Comparison of ENCODE assay signal across 25 cellular contexts in the genomic region with DNA sequence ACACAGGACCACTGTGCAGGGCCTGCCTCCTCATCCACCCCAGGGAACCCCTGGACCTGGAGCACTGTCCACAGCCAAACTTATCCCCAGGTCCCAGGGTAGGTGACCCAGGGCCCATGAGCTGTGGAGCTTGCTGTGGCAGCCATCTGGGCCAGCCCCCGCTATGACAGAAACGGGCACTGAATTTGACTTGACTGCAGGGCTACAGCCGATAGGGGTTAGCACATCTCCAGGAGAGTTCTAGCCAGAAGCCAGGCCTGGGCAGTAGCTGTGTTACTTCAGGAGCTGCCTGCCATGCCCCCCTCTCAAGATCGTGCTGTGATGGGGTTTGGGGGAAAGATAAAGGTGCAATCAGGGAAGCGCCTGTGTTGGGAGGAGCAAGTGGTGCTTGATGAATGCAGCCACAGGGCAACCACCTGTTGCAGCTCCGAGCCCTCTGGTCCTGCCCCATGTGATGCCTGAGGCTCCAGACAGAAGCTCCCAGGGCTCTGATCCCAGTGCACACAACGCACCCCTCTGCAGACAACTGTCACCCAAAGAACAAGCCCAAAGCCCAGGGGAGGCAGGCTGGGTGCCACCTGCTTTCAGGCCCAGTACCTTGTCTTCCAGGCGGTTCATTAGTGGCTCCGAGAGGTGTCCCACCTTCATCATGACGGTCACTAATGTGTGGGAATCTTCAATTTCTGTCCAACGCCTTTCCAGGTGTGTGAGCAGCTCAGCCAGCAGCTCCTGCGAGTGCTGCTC. TPM values are rescaled to one million over a fixed set of nuclear protein-coding genes. Genes with fewer than 3 reads are reported as not detected.
DNase-seq lines count a peak whose midpoint lies in the region; ATAC-seq, FAIRE-seq and TF ChIP-seq lines count a peak whose summit lies in the region.
"Had no signal": no experiment of that assay in that cellular context is flagged by ENCODE, and none has a peak within 500 bp of the region (broad histone marks: within the 10 kb centered on the region; RNA-seq: fewer than 3 reads in every experiment).

No MANE protein-coding gene starts in this region.

- no peaks in the 10 kb centered on the region for H3K27me3 ChIP-seq in right atrium auricular region
- H3K27me3 ChIP-seq in K562 (ENCODE audit: control insufficient read depth in 2 of 2, insufficient read depth in 2 of 2, low read length in 2 of 2), result no peaks in the 10 kb centered on the region
- H3K27me3 ChIP-seq in psoas muscle (ENCODE audit: insufficient read depth in 3 of 3, low read length in 2 of 3), result no peaks in the 10 kb centered on the region
- H3K27me3 ChIP-seq in MG63, result no peaks in the 10 kb centered on the region
- H3K27me3 ChIP-seq: Peyer's patch had no signal

- no peak overlapping the region for H3K4me3 ChIP-seq in right atrium auricular region
- no peak overlapping the region for H3K4me3 ChIP-seq in K562
- no peak overlapping the region for H3K4me3 ChIP-seq in psoas muscle
- no peak overlapping the region for H3K4me3 ChIP-seq in MG63
- H3K4me3 ChIP-seq: Peyer's patch had no signal

- H3K79me2 ChIP-seq in K562 (ENCODE audit: control insufficient read depth, insufficient read depth, low read length), result peaks cover 62% of the 10 kb centered on the region

- TF ChIP-seq CTCF in right atrium auricular region (IDR thresholded peaks at IDR 0.05) (no peak), K562 (IDR thresholded peaks at IDR 0.05 in 2 of 3, conservative IDR thresholded peaks at IDR 0.05 in 1 of 3; ENCODE audit: insufficient read depth in 2 of 3, low read depth in 1 of 3, low read length in 3 of 3) (no peak), psoas muscle (IDR thresholded peaks at IDR 0.05) (no peak)

- BruUV-seq in K562 (replicated peaks; lab: Mats Ljungman, UMichigan), result no TSS peak

- H3K9ac ChIP-seq in K562 (ENCODE audit: insufficient read depth in 1 of 2, low read depth in 2 of 2, low read length in 2 of 2), result peak overlapping the region in 1 of 2 experiments; percentile 48; a peak in 2 of 4 replicates

- H3K9me1 ChIP-seq in K562 (ENCODE audit: control insufficient read depth, insufficient read depth, low read length), result no peaks in the 10 kb centered on the region

- intact Hi-C loops in Right ventricle myocardium inferior (cut with DNase I), result no loop called here
- intact Hi-C loops in K562 (cut with micrococcal nuclease), result no loop called here
- intact Hi-C loops in psoas muscle (cut with DNase I), result no loop called here

- POLR2A ChIA-PET in K562 (lab: Yijun Ruan, JAX), result interaction anchor here (0.6 to 4.2 kb wide), 10 partner anchors 9 to 145 kb away, joined by 3 to 19 read pairs (median 3); no protein-coding TSS in a partner anchor

- TF ChIP-seq RAD21 in K562 (CRISPR knock-in tag; conservative IDR thresholded peaks at IDR 0.05 in 1 of 2, IDR thresholded peaks at IDR 0.05 in 1 of 2), result no peak

- no peak for FAIRE-seq in K562 (lab: Jason Lieb, UNC)
- FAIRE-seq: GM18507 had no signal

- DNase-seq in Right ventricle myocardium inferior (ENCODE audit: missing footprints) (peak; percentile 22), right atrium auricular region (ENCODE audit: low spot score) (no peak), K562 (ENCODE audit: extremely low read depth in 1 of 4, low spot score in 3 of 4) (no peak), psoas muscle (peak in 1 of 2 donors; percentile 15), MG63 (no peak)
- no peak for DNase-seq in stimulated activated CD4-positive, alpha-beta T cell treated with anti-CD3 and anti-CD28 coated beads, Interleukin-4, amount 100 ng/mL, for 1 hour
- DNase-seq: CD4-positive, CD25-positive, alpha-beta regulatory T cell; DMS79 treated with DMSO at 0.1 percent for 48 hours; GOT3; HCEC 1CT; KG1; NCI-H1105 treated with DMSO at 0.1 percent for 48 hours; NCI-H2029 treated with DMSO at 0.1 percent for 48 hours; NCI-H226; NCI-H510A treated with DMSO at 0.1 percent for 48 hours; NCI-H774 had no signal

- H2AFZ ChIP-seq in K562 (ENCODE audit: low read depth, low read length), result no peak overlapping the region

- in situ Hi-C loops in K562 (cut with MboI), result no loop called here

- no peak overlapping the region for H3K4me2 ChIP-seq in K562 (ENCODE audit: insufficient read depth, low read length)

- peaks cover 0 to 30% of the 10 kb centered on the region in 2 donors for H3K4me1 ChIP-seq in right atrium auricular region
- H3K4me1 ChIP-seq in K562 (replicated peaks in 1 of 2; ENCODE audit: control insufficient read depth in 2 of 2, insufficient read depth in 2 of 2, low read length in 2 of 2), result peaks cover 17 to 32% of the 10 kb centered on the region in 2 experiments; a peak in 4 of 5 replicates
- peaks cover 26% of the 10 kb centered on the region for H3K4me1 ChIP-seq in psoas muscle

- TF ChIP-seq POLR2A in GM18505 (IDR thresholded peaks at IDR 0.05; ENCODE audit: borderline replicate concordance, extremely low read depth, insufficient read depth, insufficient read length) (peak; percentile 19), K562 (conservative IDR thresholded peaks at IDR 0.05) (no peak; the same call in 1 of the 2 replicates)

- H3K9me3 ChIP-seq in right atrium auricular region, result no peaks in the 10 kb centered on the region
- no peaks in the 10 kb centered on the region for H3K9me3 ChIP-seq in K562 (replicated peaks; ENCODE audit: control insufficient read depth, insufficient read depth, low read depth, low read length)
- H3K9me3 ChIP-seq in psoas muscle, result no peaks in the 10 kb centered on the region
- no peaks in the 10 kb centered on the region for H3K9me3 ChIP-seq in MG63
- H3K9me3 ChIP-seq: Peyer's patch had no signal

- TF ChIP-seq EP300 in K562 (IDR thresholded peaks at IDR 0.05; ENCODE audit: low read length), result no peak

- 93% methylated on average over 12 of the region's 12 CpGs for WGBS in K562 (ENCODE audit: insufficient coverage, low coverage, missing lambda C conversion rate)
- WGBS in psoas muscle, 3 donors, result 88 to 93% (median 91%) methylated on average over 12 of the region's 12 CpGs

- CTCF ChIA-PET in K562 (lab: Yijun Ruan, JAX; ENCODE audit: low intra/inter-chr PET ratio), result no interaction called here

- no peak for ATAC-seq in Right ventricle myocardium inferior
- no peak for ATAC-seq in GM18505 (IDR thresholded peaks at IDR 0.05; ENCODE audit: unreplicated experiment)
- no peak for ATAC-seq in K562
- ATAC-seq in psoas muscle, result no peak

- peaks cover 51% of the 10 kb centered on the region for H4K20me1 ChIP-seq in K562 (replicated peaks; ENCODE audit: control insufficient read depth, insufficient read depth, low read length)

- H3K36me3 ChIP-seq in right atrium auricular region (peaks cover 93% of the 10 kb centered on the region), K562 (ENCODE audit: control insufficient read depth, insufficient read depth, low read length) (peaks cover 98% of the 10 kb centered on the region), psoas muscle (ENCODE audit: insufficient read depth in 1 of 2, low read depth in 1 of 2) (peaks cover 24 to 94% of the 10 kb centered on the region in 2 donors), MG63 (peaks cover 96% of the 10 kb centered on the region)

- H3K27ac ChIP-seq in right atrium auricular region (no peak overlapping the region), K562 (ENCODE audit: extremely low read depth, low read depth, low read length) (no peak overlapping the region), psoas muscle (peak overlapping the region; percentile 67)
- H3K27ac ChIP-seq: HL-60, Peyer's patch had no signal

RNA-seq across cellular contexts. Expression of gene TBRG4, which starts 6.5 kb away (rescaled TPM):
- total RNA-seq in Right ventricle myocardium inferior (82.4 TPM), right atrium auricular region (10 to 100 TPM; 46.1 to 48.2 TPM), K562 (2014; rRNA removed) (248 and 298 TPM in 2 replicates), K562 (2014; rRNA removed; fragmentation: Illumina TruSeq; extraction: Trizol) (111 and 141 TPM in 2 replicates), K562 (2015; rRNA removed; fragmentation: Illumina TruSeq; extraction: Trizol) (140 and 152 TPM in 2 replicates), K562 (2021) (258 and 287 TPM in 2 replicates), psoas muscle (100 to 1,000 TPM in 1 of 4 donors, 10 to 100 TPM in 3; 70.9 to 127 (median 84.1) TPM)
- 345 and 988 TPM in 2 replicates for total RNA-seq in K562 (2011; cell fraction: chromatin; rRNA removed; ENCODE audit: low replicate concordance)
- 627 and 629 TPM in 2 replicates for total RNA-seq in K562 (2011; cell fraction: nucleolus; rRNA removed)
- total RNA-seq in K562 (2011; cell fraction: nucleoplasm; rRNA removed), result 447 and 454 TPM in 2 replicates
- polyA plus RNA-seq in K562 (2011; rRNA removed) (278 and 317 TPM in 2 replicates), K562 (2014; fragmentation: Illumina TruSeq; extraction: Trizol) (295 and 322 TPM in 2 replicates), K562 (2014; fragmentation: Nextera tagmentation; extraction: Ambion mirVana) (10 to 100 TPM; 11.2 to 34.9 TPM), K562 (2014; rRNA removed) (216 and 223 TPM in 2 replicates), psoas muscle (100 to 1,000 TPM in 2 of 3 donors, 10 to 100 TPM in 1; 90.4 to 195 (median 130) TPM)
- 213 and 315 TPM in 2 replicates for polyA plus RNA-seq in K562 (2011; cell fraction: cytosol; rRNA removed)
- polyA plus RNA-seq in K562 (2011; cell fraction: nucleus; rRNA removed), result 714 and 782 TPM in 2 replicates
- 183 and 269 TPM in 2 replicates for polyA plus RNA-seq in K562 (2012)
- 276 and 311 TPM in 2 replicates for polyA minus RNA-seq in K562 (2011; rRNA and poly(A)+ RNA removed)
- polyA minus RNA-seq in K562 (2011; cell fraction: cytosol; rRNA and poly(A)+ RNA removed), result 198 and 207 TPM in 2 replicates
- polyA minus RNA-seq in K562 (2011; cell fraction: nucleus; rRNA and poly(A)+ RNA removed), result 413 and 539 TPM in 2 replicates
- total RNA-seq in MG63 (2014; rRNA removed; shearing (Covaris generic); ENCODE audit: low replicate concordance), result 82.0 and 126 TPM in 2 replicates

RNA-seq across cellular contexts. Expression of gene NACAD, which starts 16.2 kb away (rescaled TPM):
- total RNA-seq in Right ventricle myocardium inferior (6.0 TPM), right atrium auricular region (1 to 10 TPM; 5.9 to 9.0 TPM), K562 (2014; rRNA removed) (under 0.01 TPM in 1 of 2 replicates, not detected in the other), K562 (2014; rRNA removed; fragmentation: Illumina TruSeq; extraction: Trizol) (not detected in 2 replicates), K562 (2015; rRNA removed; fragmentation: Illumina TruSeq; extraction: Trizol) (not detected in 2 replicates), K562 (2021) (0.02 and 0.04 TPM in 2 replicates), psoas muscle (1 to 10 TPM; 1.1 to 1.4 (median 1.2) TPM)
- total RNA-seq in K562 (2011; cell fraction: chromatin; rRNA removed; ENCODE audit: low replicate concordance), result 0.11 and 0.79 TPM in 2 replicates
- total RNA-seq in K562 (2011; cell fraction: nucleolus; rRNA removed), result under 0.01 TPM in 1 of 2 replicates, not detected in the other
- 0.08 TPM in 1 of 2 replicates, not detected in the other for total RNA-seq in K562 (2011; cell fraction: nucleoplasm; rRNA removed)
- polyA plus RNA-seq in K562 (2011; rRNA removed) (0.01 and 0.03 TPM in 2 replicates), K562 (2014; fragmentation: Illumina TruSeq; extraction: Trizol) (0.01 and 0.03 TPM in 2 replicates), K562 (2014; fragmentation: Nextera tagmentation; extraction: Ambion mirVana) (not detected), K562 (2014; rRNA removed) (0.04 TPM in 1 of 2 replicates, not detected in the other), psoas muscle (under 1 TPM; 0.23 to 0.51 (median 0.33) TPM)
- 0.01 and 0.03 TPM in 2 replicates for polyA plus RNA-seq in K562 (2011; cell fraction: cytosol; rRNA removed)
- polyA plus RNA-seq in K562 (2011; cell fraction: nucleus; rRNA removed), result 0.06 and 0.16 TPM in 2 replicates
- 0.03 and 0.04 TPM in 2 replicates for polyA plus RNA-seq in K562 (2012)
- polyA minus RNA-seq in K562 (2011; rRNA and poly(A)+ RNA removed), result not detected in 2 replicates
- polyA minus RNA-seq in K562 (2011; cell fraction: cytosol; rRNA and poly(A)+ RNA removed), result not detected in 2 replicates
- 0.11 and 0.13 TPM in 2 replicates for polyA minus RNA-seq in K562 (2011; cell fraction: nucleus; rRNA and poly(A)+ RNA removed)
- not detected in 2 replicates for total RNA-seq in MG63 (2014; rRNA removed; shearing (Covaris generic); ENCODE audit: low replicate concordance)
- total RNA-seq: OCI-LY7 had no signal
- polyA plus RNA-seq: CD4-positive, CD25-positive, alpha-beta regulatory T cell had no signal

RNA-seq across cellular contexts. Expression of gene RAMP3, which starts 52.6 kb away (rescaled TPM):
- total RNA-seq in Right ventricle myocardium inferior (33.8 TPM), right atrium auricular region (10 to 100 TPM; 62.0 to 77.2 TPM), K562 (2014; rRNA removed) (not detected in 2 replicates), K562 (2014; rRNA removed; fragmentation: Illumina TruSeq; extraction: Trizol) (not detected in 2 replicates), K562 (2015; rRNA removed; fragmentation: Illumina TruSeq; extraction: Trizol) (not detected in 2 replicates), K562 (2021) (not detected in 2 replicates), psoas muscle (10 to 100 TPM in 3 of 4 donors, 1 to 10 TPM in 1; 9.9 to 17.6 (median 14.5) TPM)
- total RNA-seq in K562 (2011; cell fraction: chromatin; rRNA removed; ENCODE audit: low replicate concordance), result not detected in 2 replicates
- not detected in 2 replicates for total RNA-seq in K562 (2011; cell fraction: nucleolus; rRNA removed)
- not detected in 2 replicates for total RNA-seq in K562 (2011; cell fraction: nucleoplasm; rRNA removed)
- polyA plus RNA-seq in K562 (2011; rRNA removed) (not detected in 2 replicates), K562 (2014; fragmentation: Illumina TruSeq; extraction: Trizol) (not detected in 2 replicates), K562 (2014; fragmentation: Nextera tagmentation; extraction: Ambion mirVana) (not detected), K562 (2014; rRNA removed) (not detected in 2 replicates), psoas muscle (10 to 100 TPM; 14.0 to 18.0 (median 16.3) TPM)
- not detected in 2 replicates for polyA plus RNA-seq in K562 (2011; cell fraction: cytosol; rRNA removed)
- not detected in 2 replicates for polyA plus RNA-seq in K562 (2011; cell fraction: nucleus; rRNA removed)
- not detected in 2 replicates for polyA plus RNA-seq in K562 (2012)
- not detected in 2 replicates for polyA minus RNA-seq in K562 (2011; rRNA and poly(A)+ RNA removed)
- not detected in 2 replicates for polyA minus RNA-seq in K562 (2011; cell fraction: cytosol; rRNA and poly(A)+ RNA removed)
- not detected in 2 replicates for polyA minus RNA-seq in K562 (2011; cell fraction: nucleus; rRNA and poly(A)+ RNA removed)
- total RNA-seq in MG63 (2014; rRNA removed; shearing (Covaris generic); ENCODE audit: low replicate concordance), result not detected in 2 replicates
- total RNA-seq: A673; CD4-positive, CD25-positive, alpha-beta regulatory T cell; HT-29; OCI-LY7; SK-MEL-5 had no signal
- polyA plus RNA-seq: BJ; CD4-positive, CD25-positive, alpha-beta regulatory T cell had no signal

Comparison
In these comparisons a context has a peak if more than half of its experiments do, and no peak if none do; other contexts are left out.
1. RNA of gene RAMP3, which starts 52.6 kb away (total RNA-seq): 62.0 to 77.2 TPM in right atrium auricular region, 33.8 TPM in Right ventricle myocardium inferior (single experiment) and 9.9 to 17.6 TPM in psoas muscle; not detected in K562 and not detected in MG63; every median in the first group is over 10 times any median in the second.